Comparison of ENCODE assay signal across 20 cellular contexts in the genomic region with DNA sequence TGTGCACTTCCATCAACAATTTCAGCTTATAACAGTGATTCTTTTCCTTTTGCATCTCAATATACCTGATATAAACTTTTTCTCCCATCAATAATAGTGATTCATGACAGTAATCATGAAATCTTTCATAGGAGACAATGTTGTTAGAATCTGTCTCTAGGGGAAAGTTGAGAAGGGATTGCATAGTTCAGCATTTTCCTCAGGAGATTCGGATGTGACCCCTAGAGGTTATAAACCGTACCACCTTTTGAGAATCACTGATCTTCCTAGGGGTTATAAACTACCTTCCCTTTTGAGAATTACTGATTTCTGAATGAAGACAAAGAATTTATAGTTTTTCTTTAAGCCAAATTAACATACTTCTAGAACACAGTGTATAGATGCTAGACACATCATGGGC. TPM values are rescaled to one million over a fixed set of nuclear protein-coding genes. Genes with fewer than 3 reads are reported as not detected.
DNase-seq lines count a peak whose midpoint lies in the region; ATAC-seq and TF ChIP-seq lines count a peak whose summit lies in the region.
"Had no signal": no experiment of that assay in that cellular context is flagged by ENCODE, and none has a peak within 500 bp of the region (broad histone marks: within the 10 kb centered on the region; RNA-seq: fewer than 3 reads in every experiment).

No MANE protein-coding gene starts in this region.

- ATAC-seq in WTC11 (peak; percentile 84), mucosa of descending colon (no peak), SK-N-SH treated with all-trans-retinoic acid at 6 μM for 48 hours (no peak), HG02763 (IDR thresholded peaks at IDR 0.05; ENCODE audit: unreplicated experiment) (no peak)
- ATAC-seq: T-cell had no signal

- no peaks in the 10 kb centered on the region for H4K20me1 ChIP-seq in Karpas-422 (ENCODE audit: insufficient read depth, low read depth, low read length)

- CTCF ChIA-PET in WTC11 (lab: Charles Lee): interaction anchor here (0.7 to 1.7 kb wide), 5 partner anchors 24 to 179 kb away, joined by 3 to 9 read pairs (median 4); partner anchors contain the start of gene GALNT3

- H3K4me2 ChIP-seq in Karpas-422 (ENCODE audit: low read depth, low read length, poor library complexity, severe bottlenecking): no peak overlapping the region

- no peaks in the 10 kb centered on the region for H3K27me3 Mint-ChIP-seq in WTC11 (ENCODE audit: low read depth)
- no peaks in the 10 kb centered on the region for H3K27me3 Mint-ChIP-seq in progenitor cell of endocrine pancreas
- H3K27me3 Mint-ChIP-seq: T-cell had no signal

- H3K36me3 ChIP-seq in Karpas-422 (ENCODE audit: insufficient read depth, low read length) (no peaks in the 10 kb centered on the region), mucosa of descending colon (ENCODE audit: low read depth) (no peaks in the 10 kb centered on the region)
- H3K36me3 ChIP-seq: esophagus muscularis mucosa, suprapubic skin had no signal

- H3K27ac Mint-ChIP-seq in WTC11 (no peak overlapping the region), progenitor cell of endocrine pancreas (no peak overlapping the region)
- H3K27ac Mint-ChIP-seq: T-cell had no signal

- H3K4me1 Mint-ChIP-seq in WTC11 (peaks cover 47% of the 10 kb centered on the region), progenitor cell of endocrine pancreas (ENCODE audit: low read depth) (peaks cover 6% of the 10 kb centered on the region)
- H3K4me1 Mint-ChIP-seq: T-cell had no signal

- H3K36me3 Mint-ChIP-seq in WTC11: peaks cover 13% of the 10 kb centered on the region
- H3K36me3 Mint-ChIP-seq in progenitor cell of endocrine pancreas (ENCODE audit: insufficient read depth): peaks cover 1% of the 10 kb centered on the region

- no peak overlapping the region; the same call in 1 of the 2 replicates for H3K27ac ChIP-seq in Karpas-422 (ENCODE audit: low read length)
- H3K27ac ChIP-seq: esophagus muscularis mucosa, suprapubic skin had no signal

- TF ChIP-seq CTCF in WTC11 (IDR thresholded peaks at IDR 0.05) (no peak), progenitor cell of endocrine pancreas (IDR thresholded peaks at IDR 0.05; ENCODE audit: unreplicated experiment) (peak; percentile 21), mucosa of descending colon (IDR thresholded peaks at IDR 0.05) (no peak)

- DNase-seq in NOMO-1 treated with DMSO at 0.1 percent for 48 hours (lab: John Stamatoyannopoulos, UW; ENCODE audit: unreplicated experiment): peak; percentile 4
- no peak for DNase-seq in NOMO-1 treated with dmso at 0.1 percent for 144 hours (lab: John Stamatoyannopoulos, UW; ENCODE audit: unreplicated experiment)
- peak; percentile 69 for DNase-seq in Karpas-422
- DNase-seq in WTC11 (ENCODE audit: low spot score): no peak
- no peak for DNase-seq in progenitor cell of endocrine pancreas (ENCODE audit: low spot score, unreplicated experiment)
- DNase-seq in mucosa of descending colon: no peak
- DNase-seq: activated CD4-positive, alpha-beta T cell treated with anti-CD3 and anti-CD28 coated beads, Interleukin-2, amount 50 U/mL, for 1 hour; activated CD8-positive, alpha-beta memory T cell treated with anti-CD3 and anti-CD28 coated beads, Interleukin-2, amount 50 U/mL, for 4 hours; activated gamma-delta T cell treated with Interleukin-2 at 50 U/mL for 16 hours; amniotic stem cell; caudate nucleus; glutamatergic neuron; NCI-H146; NCI-H2227 treated with DMSO at 0.1 percent for 48 hours; nucleus accumbens; T-cell had no signal

- H3K9me3 ChIP-seq in Karpas-422 (ENCODE audit: low read length) (no peaks in the 10 kb centered on the region), mucosa of descending colon (peaks cover 4% of the 10 kb centered on the region)
- H3K9me3 ChIP-seq: suprapubic skin had no signal

- intact Hi-C loops in mucosa of descending colon (cut with DNase I, micrococcal nuclease): no loop called here

- peaks cover 32% of the 10 kb centered on the region for H3K9me3 Mint-ChIP-seq in WTC11
- H3K9me3 Mint-ChIP-seq in progenitor cell of endocrine pancreas (ENCODE audit: low read depth): peaks cover 23% of the 10 kb centered on the region

- H3K4me1 ChIP-seq in Karpas-422 (ENCODE audit: low read length) (peaks cover 19% of the 10 kb centered on the region), mucosa of descending colon (ENCODE audit: low read depth) (no peaks in the 10 kb centered on the region)
- H3K4me1 ChIP-seq: esophagus muscularis mucosa, suprapubic skin had no signal

- H2AFZ ChIP-seq in Karpas-422 (ENCODE audit: low read length): no peak overlapping the region

- POLR2A ChIA-PET in WTC11 (lab: Charles Lee): interaction anchor here (0.8 kb wide), 1 partner anchor 13 kb away, joined by 3 read pairs; no protein-coding TSS in a partner anchor

- H3K27me3 ChIP-seq in Karpas-422 (ENCODE audit: low read length): no peaks in the 10 kb centered on the region
- H3K27me3 ChIP-seq: esophagus muscularis mucosa, suprapubic skin had no signal

- H3K4me3 Mint-ChIP-seq in WTC11: no peak overlapping the region
- no peak overlapping the region for H3K4me3 Mint-ChIP-seq in progenitor cell of endocrine pancreas (ENCODE audit: low read depth)
- H3K4me3 Mint-ChIP-seq: T-cell had no signal

- no peaks in the 10 kb centered on the region for H3K79me2 ChIP-seq in Karpas-422 (ENCODE audit: low read length)

- no peak overlapping the region for H3K9ac ChIP-seq in Karpas-422 (ENCODE audit: low read length)

- no peaks in the 10 kb centered on the region for H3K9me2 ChIP-seq in Karpas-422 (replicated peaks; ENCODE audit: insufficient read depth, low read length)

- no peak overlapping the region for H3K4me3 ChIP-seq in Karpas-422 (ENCODE audit: low read length)
- H3K4me3 ChIP-seq in mucosa of descending colon: no peak overlapping the region
- H3K4me3 ChIP-seq: esophagus muscularis mucosa, suprapubic skin had no signal

TF ChIP-seq in WTC11, 78 proteins besides CTCF, POLR2A, EP300 and RAD21 (continues in another document):
- TF ChIP-seq E2F4 (CRISPR knock-in tag; IDR thresholded peaks at IDR 0.05; ENCODE audit: borderline replicate concordance, low read depth) (no peak), USF1 (CRISPR knock-in tag; IDR thresholded peaks at IDR 0.05) (no peak), GTF2I (CRISPR knock-in tag; conservative IDR thresholded peaks at IDR 0.05) (no peak), ATF1 (CRISPR knock-in tag; IDR thresholded peaks at IDR 0.05) (no peak), NFYB (CRISPR knock-in tag; conservative IDR thresholded peaks at IDR 0.05; ENCODE audit: low read depth) (no peak)
- TF ChIP-seq, protein P1, sequence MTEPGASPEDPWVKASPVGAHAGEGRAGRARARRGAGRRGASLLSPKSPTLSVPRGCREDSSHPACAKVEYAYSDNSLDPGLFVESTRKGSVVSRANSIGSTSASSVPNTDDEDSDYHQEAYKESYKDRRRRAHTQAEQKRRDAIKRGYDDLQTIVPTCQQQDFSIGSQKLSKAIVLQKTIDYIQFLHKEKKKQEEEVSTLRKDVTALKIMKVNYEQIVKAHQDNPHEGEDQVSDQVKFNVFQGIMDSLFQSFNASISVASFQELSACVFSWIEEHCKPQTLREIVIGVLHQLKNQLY (CRISPR knock-in tag; IDR thresholded peaks at IDR 0.05): no peak

TF ChIP-seq in SK-N-SH treated with all-trans-retinoic acid at 6 μM for 48 hours, 23 proteins besides CTCF, POLR2A, EP300 and RAD21:
- no peak for TF ChIP-seq ZNF70 (CRISPR knock-in tag; IDR thresholded peaks at IDR 0.05)
- no peak for TF ChIP-seq RARB (CRISPR knock-in tag; IDR thresholded peaks at IDR 0.05)

RNA-seq across cellular contexts. Expression of gene GALNT3, which starts 53.0 kb away (rescaled TPM):
- total RNA-seq in Karpas-422 (2014; rRNA removed; shearing (Covaris generic); ENCODE audit: low replicate concordance): 0.94 and 3.0 TPM in 2 replicates
- total RNA-seq in WTC11 (2021) (19.4 to 20.6 TPM (median 20.5 TPM) in 3 replicates), progenitor cell of endocrine pancreas (18.4 and 20.2 TPM in 2 replicates), mucosa of descending colon (10 to 100 TPM; 33.4 to 82.8 (median 81.0) TPM)

Comparison
In these comparisons a context has a peak if more than half of its experiments do, and no peak if none do; other contexts are left out.
1. DNase-seq: peak in NOMO-1 treated with DMSO at 0.1 percent for 48 hours (single experiment) and Karpas-422 (single experiment); none in NOMO-1 treated with dmso at 0.1 percent for 144 hours (single experiment), WTC11 (single experiment), progenitor cell of endocrine pancreas (single experiment) and mucosa of descending colon (0 of 3).